In genomic region chr1:101382135-101382534, GRCh38 we compare ENCODE assay signal across 19 cellular contexts.
"Had no signal": no experiment of that assay in that cellular context is flagged by ENCODE, and none has a peak within 500 bp of the region (broad histone marks: within the 10 kb centered on the region; RNA-seq: fewer than 3 reads in every experiment).

No MANE protein-coding gene starts in this region.

- H3K4me3 ChIP-seq: gastroesophageal sphincter, pancreas, sigmoid colon, spleen, suprapubic skin had no signal

- H3K27ac ChIP-seq: epithelial cell of prostate, gastroesophageal sphincter, pancreas, sigmoid colon, spleen, suprapubic skin, WERI-Rb-1 had no signal

- DNase-seq: activated CD4-positive, alpha-beta memory T cell treated with anti-CD3 and anti-CD28 coated beads, Interleukin-2, amount 10 ng/mL, durations not matched to agents 7 days and 5 days; activated CD4-positive, alpha-beta T cell treated with anti-CD3 and anti-CD28 coated beads for 36 hours; activated effector memory CD4-positive, alpha-beta T cell treated with Interleukin-2 at 50 U/mL for 16 hours; activated naive CD4-positive, alpha-beta T cell treated with anti-CD3 and anti-CD28 coated beads, Interleukin-2, amount 50 U/mL, for 16 hours; activated T-cell treated with anti-CD3 and anti-CD28 coated beads, Interleukin-2, amount 50 U/mL, for 24 hours; dermis blood vessel endothelial cell; effector memory CD8-positive, alpha-beta T cell; naive B cell; pancreas; sigmoid colon; spleen; T-helper 17 cell; trophoblast cell; WERI-Rb-1 had no signal

- H3K9me3 ChIP-seq: gastroesophageal sphincter, pancreas, sigmoid colon, suprapubic skin had no signal

- H3K27me3 ChIP-seq: gastroesophageal sphincter, pancreas, sigmoid colon, spleen, suprapubic skin had no signal

- FAIRE-seq: astrocyte, bronchial epithelial cell, pancreas had no signal

- H3K36me3 ChIP-seq: gastroesophageal sphincter, pancreas, sigmoid colon, spleen, suprapubic skin, WERI-Rb-1 had no signal

- H3K4me1 ChIP-seq: gastroesophageal sphincter, pancreas, sigmoid colon, suprapubic skin had no signal
